ENCODE assay signal across 25 cellular contexts in genomic region chr2:2812648-2813047, GRCh38.
"Had no signal": no experiment of that assay in that cellular context is flagged by ENCODE, and none has a peak within 500 bp of the region (broad histone marks: within the 10 kb centered on the region; RNA-seq: fewer than 3 reads in every experiment).

No MANE protein-coding gene starts in this region.

- H3K4me1 ChIP-seq: colonic mucosa, esophagus squamous epithelium, gastrocnemius medialis, heart right ventricle, left lung, lower lobe of right lung had no signal

- H3K36me3 ChIP-seq: colonic mucosa, esophagus squamous epithelium, gastrocnemius medialis, heart right ventricle, left lung, lower lobe of right lung had no signal

- H3K4me1 Mint-ChIP-seq: mesothelial cell of epicardium, naive B cell had no signal

- H3K4me3 ChIP-seq: colonic mucosa, esophagus squamous epithelium, gastrocnemius medialis, heart right ventricle, left lung, lower lobe of right lung, mucosa of descending colon had no signal

- H3K27me3 Mint-ChIP-seq: dendritic cell treated with granulocyte-macrophage colony-stimulating factor and Interleukin-4, amounts not matched to agents 40 ng/mL and 50 ng/mL, for 4 days had no signal

- H3K9me3 ChIP-seq: colonic mucosa, gastrocnemius medialis had no signal

- ATAC-seq: esophagus mucosa, gastrocnemius medialis, heart right ventricle, left cardiac atrium, left lung, left ventricle myocardium superior, lower lobe of right lung, mucosa of descending colon had no signal

- FAIRE-seq: endometrium, islet of Langerhans had no signal

- H3K36me3 Mint-ChIP-seq: mesothelial cell of epicardium had no signal

- H3K4me3 Mint-ChIP-seq: dendritic cell treated with granulocyte-macrophage colony-stimulating factor and Interleukin-4, amounts not matched to agents 40 ng/mL and 50 ng/mL, for 4 days; mesothelial cell of epicardium had no signal

- H3K27ac ChIP-seq: colonic mucosa, epithelial cell of prostate, esophagus squamous epithelium, gastrocnemius medialis, heart right ventricle, left lung, lower lobe of right lung had no signal

- H3K27me3 ChIP-seq: colonic mucosa, esophagus squamous epithelium, gastrocnemius medialis, heart right ventricle, left lung had no signal

- DNase-seq: colonic mucosa; cortex of kidney; effector CD4-positive, alpha-beta T cell; effector memory CD4-positive, alpha-beta T cell; erythroblast; esophagus squamous epithelium; foreskin fibroblast; foreskin melanocyte; gastrocnemius medialis; glutamatergic neuron; heart right ventricle; hippocampal formation; left cardiac atrium; left lung; left ventricle myocardium superior; lower lobe of right lung; mesenchymal stem cell; mucosa of descending colon; naive B cell had no signal

- H3K27ac Mint-ChIP-seq: dendritic cell treated with granulocyte-macrophage colony-stimulating factor and Interleukin-4, amounts not matched to agents 40 ng/mL and 50 ng/mL, for 4 days; mesothelial cell of epicardium; naive B cell had no signal
